13 cellular contexts compared by ENCODE assay signal in genomic region chr13:47039106-47039505, GRCh38.
DNase-seq lines count a peak whose midpoint lies in the region; ATAC-seq and TF ChIP-seq lines count a peak whose summit lies in the region.
"Had no signal": no experiment of that assay in that cellular context is flagged by ENCODE, and none has a peak within 500 bp of the region (broad histone marks: within the 10 kb centered on the region; RNA-seq: fewer than 3 reads in every experiment).

No MANE protein-coding gene starts in this region.

- no peak for TF ChIP-seq CTCF in astrocyte of the cerebellum (IDR thresholded peaks at IDR 0.05; ENCODE audit: low read depth, low read length, missing control alignments)

- ATAC-seq in GM19035 (IDR thresholded peaks at IDR 0.05; ENCODE audit: unreplicated experiment) (no peak), GM21526 (IDR thresholded peaks at IDR 0.05; ENCODE audit: low FRiP score, unreplicated experiment) (no peak), GM18909 (IDR thresholded peaks at IDR 0.05; ENCODE audit: poor library complexity, unreplicated experiment) (no peak)

- peak; percentile 18 for DNase-seq in H4 (ENCODE audit: low spot score)
- DNase-seq in astrocyte of the cerebellum (ENCODE audit: low read depth) = peak; percentile 70
- DNase-seq in foreskin melanocyte = peak; percentile 5
- no peak for DNase-seq in C1 segment of cervical spinal cord (lab: John Stamatoyannopoulos, UW)
- DNase-seq: central memory CD4-positive, alpha-beta T cell; hippocampal formation; left ventricle myocardium inferior; naive B cell; NCI-H1048; stimulated activated CD8-positive, alpha-beta memory T cell treated with anti-CD3 and anti-CD28 coated beads, Interleukin-4, amount 100 ng/mL, for 48 hours had no signal

- in situ Hi-C loops in astrocyte of the cerebellum (cut with HindIII; ENCODE audit: low sequenced_read_pairs) = no loop called here

- no peak overlapping the region for H3K4me3 ChIP-seq in astrocyte of the cerebellum (ENCODE audit: low read depth, low read length)
- H3K4me3 ChIP-seq: left ventricle myocardium inferior had no signal

Comparison
In these comparisons a context has a peak if more than half of its experiments do, and no peak if none do; other contexts are left out.
1. DNase-seq: peak in H4 (single experiment), astrocyte of the cerebellum (single experiment) and foreskin melanocyte (single experiment); none in C1 segment of cervical spinal cord (0 of 14).